8 cellular contexts compared by ENCODE assay signal in genomic region chr10:29619273-29619672, GRCh38. TPM values are rescaled to one million over a fixed set of nuclear protein-coding genes. Genes with fewer than 3 reads are reported as not detected.
A peak's percentile ranks its signal among the peaks of the same experiment; 100 is the strongest.
DNase-seq lines count a peak whose midpoint lies in the region; ATAC-seq and TF ChIP-seq lines count a peak whose summit lies in the region.
"Had no signal": no experiment of that assay in that cellular context is flagged by ENCODE, and none has a peak within 500 bp of the region (broad histone marks: within the 10 kb centered on the region; RNA-seq: fewer than 3 reads in every experiment).

No MANE protein-coding gene starts in this region.

- peak; percentile 65 for ATAC-seq in left lung
- ATAC-seq in HG02571 (IDR thresholded peaks at IDR 0.05; ENCODE audit: unreplicated experiment) = no peak

- H3K36me3 ChIP-seq in breast epithelium (no peaks in the 10 kb centered on the region), left lung (no peaks in the 10 kb centered on the region), transverse colon (no peaks in the 10 kb centered on the region)

- TF ChIP-seq CTCF in breast epithelium (IDR thresholded peaks at IDR 0.05) (no peak), left lung (IDR thresholded peaks at IDR 0.05) (no peak), transverse colon (IDR thresholded peaks at IDR 0.05) (no peak)

- H3K27me3 ChIP-seq in breast epithelium (no peaks in the 10 kb centered on the region), left lung (no peaks in the 10 kb centered on the region), transverse colon (no peaks in the 10 kb centered on the region)

- no peak for TF ChIP-seq POLR2A in breast epithelium (IDR thresholded peaks at IDR 0.05)
- TF ChIP-seq POLR2A in transverse colon (IDR thresholded peaks at IDR 0.05) = no peak

- H3K4me3 ChIP-seq in breast epithelium = peak overlapping the region in 1 of 3 donors; percentile 40
- no peak overlapping the region for H3K4me3 ChIP-seq in left lung
- H3K4me3 ChIP-seq in transverse colon = peak overlapping the region in 1 of 4 donors; percentile 20

- peak overlapping the region; percentile 80 to 87 for H3K27ac ChIP-seq in breast epithelium
- H3K27ac ChIP-seq in left lung = peak overlapping the region; percentile 60 to 70
- peak overlapping the region; percentile 86 to 91 (median 88) for H3K27ac ChIP-seq in transverse colon

- intact Hi-C loops in breast epithelium (cut with DNase I; ENCODE audit: low total_unique reads) (no loop called here), left lung (cut with DNase I) (no loop called here), transverse colon (cut with DNase I; ENCODE audit: low total_unique reads) (no loop called here)

- in situ Hi-C loops in transverse colon (cut with MboI; ENCODE audit: low pct_ligation_motif_present in 1 of 4, low pct_unique_long_range_greater_than_20kb in 1 of 4, low sequenced_read_pairs in 3 of 4) = no loop called here

- WGBS in transverse colon (ENCODE audit: low coverage in 1 of 2), 2 donors = 20 to 38% methylated on average over 5 of the region's 5 CpGs

- TF ChIP-seq EP300 in transverse colon (IDR thresholded peaks at IDR 0.05; ENCODE audit: low read depth) = peak; percentile 72

- H3K4me1 ChIP-seq in breast epithelium = peaks cover 0 to 11% of the 10 kb centered on the region in 2 donors
- H3K4me1 ChIP-seq in left lung = peaks cover 27 to 36% of the 10 kb centered on the region in 2 donors
- peaks cover 12 to 82% (median 42%) of the 10 kb centered on the region in 4 donors for H3K4me1 ChIP-seq in transverse colon

- no peaks in the 10 kb centered on the region for H3K9me3 ChIP-seq in breast epithelium
- no peaks in the 10 kb centered on the region for H3K9me3 ChIP-seq in left lung
- no peaks in the 10 kb centered on the region for H3K9me3 ChIP-seq in transverse colon

- peak; percentile 50 for DNase-seq in LHCN-M2 (ENCODE audit: low read depth)
- peak in 1 of 2 donors; percentile 10 for DNase-seq in breast epithelium (ENCODE audit: low spot score in 2 of 2)
- DNase-seq in left lung = no peak
- DNase-seq in transverse colon = no peak
- no peak for DNase-seq in stimulated activated naive CD4-positive, alpha-beta T cell (lab: John Stamatoyannopoulos, UW)
- DNase-seq in NCI-H446 treated with DMSO at 0.1 percent for 48 hours (lab: John Stamatoyannopoulos, UW) = no peak
- DNase-seq: activated CD4-positive, alpha-beta memory T cell treated with anti-CD3 and anti-CD28 coated beads, Interleukin-2, amount 10 ng/mL, durations not matched to agents 7 days and 5 days had no signal

RNA-seq across cellular contexts. Expression of gene SVIL, which starts 15.5 kb away (rescaled TPM):
- total RNA-seq in LHCN-M2 (2014; rRNA removed) = 2.4 and 3.7 TPM in 2 replicates
- 2.7 TPM for polyA plus RNA-seq in LHCN-M2 (2012)
- 10 to 100 TPM; 25.8 to 69.5 (median 60.6) TPM for total RNA-seq in breast epithelium
- 100 to 1,000 TPM in 1 of 2 donors, 10 to 100 TPM in 1; 73.7 to 103 TPM for total RNA-seq in left lung
- 100 to 1,000 TPM; 146 to 192 (median 156) TPM for total RNA-seq in transverse colon
